In the genomic region with DNA sequence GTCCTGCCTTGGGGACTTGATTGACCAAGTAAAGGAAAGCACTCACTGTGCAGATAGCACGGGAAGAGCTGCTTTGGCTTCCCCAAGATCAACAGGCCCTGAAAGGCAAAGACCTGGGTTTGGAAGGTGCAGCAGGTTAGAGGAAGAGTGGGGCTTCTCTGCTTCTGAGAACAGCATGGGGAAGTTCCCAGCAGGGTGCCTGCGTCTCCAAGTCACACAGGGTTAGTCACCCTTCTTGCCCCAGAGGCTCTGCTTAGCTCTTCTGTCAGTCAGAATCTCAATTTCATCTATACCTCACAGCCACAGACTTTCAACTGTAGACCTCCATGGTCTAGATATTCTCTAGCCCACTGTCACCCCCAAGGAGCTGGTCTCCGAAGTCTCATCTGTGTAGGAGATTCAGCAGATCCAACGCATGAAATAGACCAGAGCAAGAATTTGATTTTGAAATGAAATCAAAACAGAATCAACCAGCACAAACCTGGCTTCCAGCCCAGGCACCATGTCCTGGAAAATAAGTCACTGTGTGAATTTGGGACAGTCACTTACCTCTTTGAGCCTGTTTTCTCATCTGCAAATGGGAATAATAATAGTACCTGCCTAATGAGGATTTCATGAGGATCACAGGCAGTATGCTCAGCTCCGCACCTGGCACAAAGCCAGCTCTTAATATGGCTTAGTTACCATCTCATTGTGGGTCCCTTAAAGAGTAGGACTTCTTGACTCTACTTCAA, we compare ENCODE assay signal across 12 cellular contexts.
DNase-seq lines count a peak whose midpoint lies in the region; TF ChIP-seq lines count a peak whose summit lies in the region.
"Had no signal": no experiment of that assay in that cellular context is flagged by ENCODE, and none has a peak within 500 bp of the region (broad histone marks: within the 10 kb centered on the region; RNA-seq: fewer than 3 reads in every experiment).

No MANE protein-coding gene starts in this region.

- no peak overlapping the region for H3K27ac ChIP-seq in transverse colon
- H3K27ac ChIP-seq: ovary had no signal

- H3K4me1 Mint-ChIP-seq in activated naive CD8-positive, alpha-beta T cell (ENCODE audit: low read depth) = peaks cover 18% of the 10 kb centered on the region

- peak overlapping the region; percentile 72 for H3K27ac Mint-ChIP-seq in activated naive CD8-positive, alpha-beta T cell
- H3K27ac Mint-ChIP-seq: activated T-helper 2 cell treated with anti-CD3 and anti-CD28 coated beads, Interferon-gamma antibody, Interleukin-2, Interleukin-4, amounts not matched to agents 10 μg/mL and 5 μg/mL and 100 μg/mL, durations not matched to agents 14 hours and 24 hours and 36 hours had no signal

- no peak overlapping the region for H3K4me3 ChIP-seq in transverse colon
- H3K4me3 ChIP-seq: ovary had no signal

- peaks cover 11% of the 10 kb centered on the region for H3K27me3 ChIP-seq in transverse colon
- H3K27me3 ChIP-seq: ovary had no signal

- H3K36me3 ChIP-seq in transverse colon = no peaks in the 10 kb centered on the region
- H3K36me3 ChIP-seq: ovary had no signal

- in situ Hi-C loops in transverse colon (cut with MboI; ENCODE audit: low pct_ligation_motif_present in 1 of 4, low pct_unique_long_range_greater_than_20kb in 1 of 4, low sequenced_read_pairs in 3 of 4) = no loop called here

- no peaks in the 10 kb centered on the region for H3K36me3 Mint-ChIP-seq in activated naive CD8-positive, alpha-beta T cell

- peaks cover 5% of the 10 kb centered on the region for H3K9me3 Mint-ChIP-seq in activated naive CD8-positive, alpha-beta T cell (ENCODE audit: low read depth)
- H3K9me3 Mint-ChIP-seq: activated T-helper 2 cell treated with anti-CD3 and anti-CD28 coated beads, Interferon-gamma antibody, Interleukin-2, Interleukin-4, amounts not matched to agents 10 μg/mL and 5 μg/mL and 100 μg/mL, durations not matched to agents 14 hours and 24 hours and 36 hours had no signal

- H3K4me1 ChIP-seq in transverse colon = no peaks in the 10 kb centered on the region

- H3K27me3 Mint-ChIP-seq in activated naive CD8-positive, alpha-beta T cell = peaks cover 6% of the 10 kb centered on the region

- no peak for TF ChIP-seq EP300 in transverse colon (IDR thresholded peaks at IDR 0.05; ENCODE audit: low read depth)

- TF ChIP-seq CTCF in transverse colon (IDR thresholded peaks at IDR 0.05) = no peak

- intact Hi-C loops in transverse colon (cut with DNase I; ENCODE audit: low total_unique reads) = no loop called here

- H3K4me3 Mint-ChIP-seq in activated naive CD8-positive, alpha-beta T cell = no peak overlapping the region

- DNase-seq in stimulated activated CD4-positive, alpha-beta T cell treated with anti-CD3 and anti-CD28 coated beads, Interleukin-1b, Interleukin-23, amount 100 ng/mL, for 48 hours = peak; percentile 58
- no peak for DNase-seq in stimulated activated CD4-positive, alpha-beta T cell treated with anti-CD3 and anti-CD28 coated beads, Interleukin-4, amount 100 ng/mL, for 4 hours
- DNase-seq in NCI-H82 treated with DMSO at 0.1 percent for 48 hours (lab: John Stamatoyannopoulos, UW; ENCODE audit: unreplicated experiment) (peak; percentile 62), iPS-NIHi11 (ENCODE audit: low spot score) (no peak), transverse colon (no peak), COLO668 (lab: John Stamatoyannopoulos, UW; ENCODE audit: unreplicated experiment) (no peak)
- DNase-seq: COR-L47, NCI-H1417 treated with DMSO at 0.1 percent for 48 hours, OCI-M1, ovary had no signal

- TF ChIP-seq POLR2A in transverse colon (IDR thresholded peaks at IDR 0.05) = no peak

- 60 to 100% methylated on average over 1 to 5 of the region's 5 CpGs for WGBS in transverse colon (ENCODE audit: low coverage in 1 of 2), 2 donors

- H3K9me3 ChIP-seq in transverse colon = no peaks in the 10 kb centered on the region
- H3K9me3 ChIP-seq: ovary had no signal

Comparison
In these comparisons a context has a peak if more than half of its experiments do, and no peak if none do; other contexts are left out.
1. DNase-seq: peak in stimulated activated CD4-positive, alpha-beta T cell treated with anti-CD3 and anti-CD28 coated beads, Interleukin-1b, Interleukin-23, amount 100 ng/mL, for 48 hours (single experiment) and NCI-H82 treated with DMSO at 0.1 percent for 48 hours (single experiment); none in stimulated activated CD4-positive, alpha-beta T cell treated with anti-CD3 and anti-CD28 coated beads, Interleukin-4, amount 100 ng/mL, for 4 hours (0 of 2), iPS-NIHi11 (single experiment), transverse colon (single experiment) and COLO668 (single experiment).